In the genomic region with DNA sequence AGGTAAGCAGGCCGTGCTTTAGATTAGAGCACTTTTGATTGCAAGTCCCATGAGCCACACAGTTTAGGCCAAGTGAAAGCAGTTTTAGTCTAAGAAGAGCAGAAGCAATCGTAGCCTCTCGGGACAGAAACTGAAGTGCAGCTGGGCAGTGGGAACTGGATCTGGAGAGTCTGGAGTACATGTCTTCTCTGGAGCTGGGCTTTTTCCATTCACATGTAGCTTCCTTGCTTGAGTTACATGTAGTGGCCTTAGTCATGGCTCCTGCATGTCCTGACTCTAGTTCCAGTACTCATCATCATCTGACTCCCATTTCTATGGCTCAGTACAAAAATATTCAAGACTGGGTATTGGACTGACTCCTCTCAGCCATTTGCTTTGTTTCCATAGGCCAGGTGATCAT, we compare ENCODE assay signal across 12 cellular contexts. TPM values are rescaled to one million over a fixed set of nuclear protein-coding genes. Genes with fewer than 3 reads are reported as not detected.
A peak's percentile ranks its signal among the peaks of the same experiment; 100 is the strongest.
DNase-seq lines count a peak whose midpoint lies in the region; ATAC-seq and TF ChIP-seq lines count a peak whose summit lies in the region.
"Had no signal": no experiment of that assay in that cellular context is flagged by ENCODE, and none has a peak within 500 bp of the region (broad histone marks: within the 10 kb centered on the region; RNA-seq: fewer than 3 reads in every experiment).

No MANE protein-coding gene starts in this region.

- ATAC-seq in HG03135 (IDR thresholded peaks at IDR 0.05; ENCODE audit: unreplicated experiment), result no peak

- no peak for TF ChIP-seq POLR2A in transverse colon (IDR thresholded peaks at IDR 0.05)

- H3K27ac ChIP-seq in transverse colon, result peak overlapping the region in 3 of 4 donors; percentile 0 to 51 (median 12)

- no peak for TF ChIP-seq CTCF in cardiac fibroblast (IDR thresholded peaks at IDR 0.05; ENCODE audit: low read depth, low read length)
- no peak for TF ChIP-seq CTCF in transverse colon (IDR thresholded peaks at IDR 0.05)

- H3K36me3 ChIP-seq in transverse colon, result no peaks in the 10 kb centered on the region
- H3K36me3 ChIP-seq: lower lobe of right lung had no signal

- H3K27me3 ChIP-seq in transverse colon, result no peaks in the 10 kb centered on the region
- H3K27me3 ChIP-seq: esophagus squamous epithelium had no signal

- in situ Hi-C loops in transverse colon (cut with MboI; ENCODE audit: low pct_ligation_motif_present in 1 of 4, low pct_unique_long_range_greater_than_20kb in 1 of 4, low sequenced_read_pairs in 3 of 4), result loop anchor here in 1 of 4 donors (10.0 kb wide), 1 partner anchor 93 kb away; no protein-coding TSS in a partner anchor

- TF ChIP-seq EP300 in transverse colon (IDR thresholded peaks at IDR 0.05; ENCODE audit: low read depth), result no peak

- intact Hi-C loops in transverse colon (cut with DNase I; ENCODE audit: low total_unique reads), result no loop called here

- no peaks in the 10 kb centered on the region for H3K9me3 ChIP-seq in transverse colon
- H3K9me3 ChIP-seq: esophagus squamous epithelium, lower lobe of right lung had no signal

- WGBS in transverse colon (ENCODE audit: low coverage in 1 of 2), 2 donors, result 80% methylated on average over 3 of the region's 3 CpGs; no CpG with 5 or more reads in 1 of the 2 donors

- DNase-seq in LHCN-M2 (ENCODE audit: low read depth) (peak; percentile 60), cardiac fibroblast (ENCODE audit: low read depth in 2 of 2) (peak; percentile 41 to 84), hepatic stellate cell (ENCODE audit: low spot score) (peak; percentile 42), transverse colon (no peak), GM19238 (ENCODE audit: insufficient read length, low spot score) (no peak), COLO829 (ENCODE audit: low spot score) (no peak)
- DNase-seq: anterior cingulate cortex, esophagus squamous epithelium, lower lobe of right lung, NCI-H1694, T-helper 2 cell had no signal

- H3K4me3 ChIP-seq in cardiac fibroblast (replicated peaks in 1 of 2; ENCODE audit: low read depth in 2 of 2, low read length in 2 of 2), result no peak overlapping the region
- no peak overlapping the region for H3K4me3 ChIP-seq in transverse colon
- H3K4me3 ChIP-seq: esophagus squamous epithelium, lower lobe of right lung had no signal

- H3K4me1 ChIP-seq in transverse colon, result peaks cover 9 to 70% (median 45%) of the 10 kb centered on the region in 4 donors

RNA-seq across cellular contexts. Expression of gene CAMTA1, which starts 16.7 kb away (rescaled TPM):
- total RNA-seq in LHCN-M2 (2014; rRNA removed), result 69.0 and 97.2 TPM in 2 replicates
- 83.0 TPM for polyA plus RNA-seq in LHCN-M2 (2012)
- total RNA-seq in transverse colon, result 100 to 1,000 TPM in 3 of 4 donors, 10 to 100 TPM in 1; 93.8 to 268 (median 130) TPM

Comparison
In these comparisons a context has a peak if more than half of its experiments do, and no peak if none do; other contexts are left out.
1. DNase-seq: peak in LHCN-M2 (single experiment), cardiac fibroblast (2 of 2) and hepatic stellate cell (single experiment); none in transverse colon (single experiment), GM19238 (single experiment) and COLO829 (single experiment).